ENCODE assay signal across 1 cellular context in genomic region chr12:120361506-120362208, GRCh38.
TF ChIP-seq lines count a peak whose summit lies in the region.

No MANE protein-coding gene starts in this region.

TF ChIP-seq in HepG2, 621 proteins besides CTCF, POLR2A, EP300 and RAD21:
- TF ChIP-seq E2F1 (CRISPR knock-in tag; IDR thresholded peaks at IDR 0.05), result no peak
- TF ChIP-seq RFX1 (IDR thresholded peaks at IDR 0.05), result peak; percentile 39; the same call in 1 of the 2 replicates
- no peak for TF ChIP-seq SALL2 (CRISPR knock-in tag; IDR thresholded peaks at IDR 0.05)
- peak; percentile 29; the same call in 1 of the 2 replicates for TF ChIP-seq RBFOX2 (IDR thresholded peaks at IDR 0.05; ENCODE audit: low read depth, low read length)
